Comparison of ENCODE assay signal across 11 cellular contexts in the genomic region with DNA sequence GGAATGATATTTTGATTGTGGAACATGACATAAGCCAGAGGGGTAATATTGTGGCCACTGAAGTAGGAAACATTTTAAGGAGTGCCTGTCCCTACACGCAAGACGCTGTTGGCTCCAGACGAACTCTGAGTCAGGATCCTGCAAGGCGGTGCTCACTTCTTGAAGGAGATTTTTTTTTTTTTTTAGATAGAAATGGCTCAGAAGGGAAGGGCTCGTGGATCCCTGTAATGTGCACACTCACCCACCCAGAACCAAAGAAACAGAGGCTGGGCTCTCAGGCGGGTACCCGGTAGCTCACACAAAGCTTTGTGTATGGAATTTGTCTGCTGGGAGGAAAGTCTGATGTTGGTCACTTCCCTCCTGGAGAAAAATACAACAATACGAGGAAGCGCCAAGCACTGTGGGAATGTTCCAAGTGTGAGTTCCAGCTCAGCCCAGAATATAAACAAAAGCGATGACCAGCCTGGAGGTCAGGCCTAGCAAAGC. TPM values are rescaled to one million over a fixed set of nuclear protein-coding genes. Genes with fewer than 3 reads are reported as not detected.
A peak's percentile ranks its signal among the peaks of the same experiment; 100 is the strongest.
DNase-seq lines count a peak whose midpoint lies in the region; ATAC-seq and TF ChIP-seq lines count a peak whose summit lies in the region.
"Had no signal": no experiment of that assay in that cellular context is flagged by ENCODE, and none has a peak within 500 bp of the region (broad histone marks: within the 10 kb centered on the region; RNA-seq: fewer than 3 reads in every experiment).

No MANE protein-coding gene starts in this region.

- H3K27me3 ChIP-seq in Panc1 (ENCODE audit: control insufficient read depth, insufficient read depth, low read length) = no peaks in the 10 kb centered on the region
- H3K27me3 ChIP-seq in lower lobe of right lung (ENCODE audit: low read depth) = no peaks in the 10 kb centered on the region
- H3K27me3 ChIP-seq in thoracic aorta (replicated peaks; ENCODE audit: insufficient read depth) = no peaks in the 10 kb centered on the region
- H3K27me3 ChIP-seq: neutrophil had no signal

- POLR2A ChIA-PET in Panc1 (lab: Charles Lee) = no interaction called here

- in situ Hi-C loops in Panc1 (cut with HindIII; ENCODE audit: low pct_unique_long_range_greater_than_20kb, low sequenced_read_pairs) = no loop called here

- BruUV-seq in Panc1 (replicated peaks; lab: Mats Ljungman, UMichigan) = no TSS peak

- TF ChIP-seq CTCF in Panc1 (IDR thresholded peaks at IDR 0.05) = no peak
- no peak for TF ChIP-seq CTCF in lower lobe of right lung (IDR thresholded peaks at IDR 0.05)
- no peak for TF ChIP-seq CTCF in thoracic aorta (IDR thresholded peaks at IDR 0.05)

- H3K4me3 Mint-ChIP-seq in effector memory CD8-positive, alpha-beta T cell = no peak overlapping the region

- H3K27me3 Mint-ChIP-seq in effector memory CD8-positive, alpha-beta T cell = no peaks in the 10 kb centered on the region

- no peaks in the 10 kb centered on the region for H3K9me3 Mint-ChIP-seq in effector memory CD8-positive, alpha-beta T cell

- H3K27ac ChIP-seq in Panc1 (ENCODE audit: low read length) (peak overlapping the region; percentile 29; the same call in 1 of the 2 replicates), lower lobe of right lung (peak overlapping the region; percentile 78), thoracic aorta (peak overlapping the region; percentile 80 to 85)
- H3K27ac ChIP-seq: neutrophil had no signal

- H3K9me3 ChIP-seq in Panc1 (ENCODE audit: control insufficient read depth, insufficient read depth, low read depth, low read length) = no peaks in the 10 kb centered on the region
- H3K9me3 ChIP-seq in lower lobe of right lung = no peaks in the 10 kb centered on the region
- no peaks in the 10 kb centered on the region for H3K9me3 ChIP-seq in thoracic aorta
- H3K9me3 ChIP-seq: neutrophil had no signal

- peak overlapping the region; percentile 73 to 88 for H3K27ac Mint-ChIP-seq in effector memory CD8-positive, alpha-beta T cell

- H3K4me1 Mint-ChIP-seq in effector memory CD8-positive, alpha-beta T cell (ENCODE audit: low read depth in 2 of 2) = peaks cover 69 to 76% of the 10 kb centered on the region in 2 donors

- intact Hi-C loops in Panc1 (cut with micrococcal nuclease; ENCODE audit: unreplicated experiment) (no loop called here), lower lobe of right lung (cut with DNase I) (no loop called here)

- CTCF ChIA-PET in Panc1 (lab: Charles Lee) = no interaction called here

- DNase-seq in Panc1 (ENCODE audit: low read depth, low spot score) (no peak), lower lobe of right lung (peak; percentile 53), thoracic aorta (ENCODE audit: low spot score) (peak; percentile 71), AML-193 (lab: John Stamatoyannopoulos, UW) (no peak), DMS114 treated with DMSO at 0.1 percent for 48 hours (lab: John Stamatoyannopoulos, UW; ENCODE audit: unreplicated experiment) (no peak), T-helper 1 cell (no peak)
- no peak for DNase-seq in effector memory CD8-positive, alpha-beta T cell
- DNase-seq in effector CD4-positive, alpha-beta T cell = no peak
- DNase-seq: amygdala, NCI-H1092 had no signal

- peaks cover 16% of the 10 kb centered on the region for H3K4me1 ChIP-seq in Panc1 (ENCODE audit: control insufficient read depth, insufficient read depth, low read length)
- peaks cover 90% of the 10 kb centered on the region for H3K4me1 ChIP-seq in lower lobe of right lung
- peaks cover 32 to 67% of the 10 kb centered on the region in 2 donors for H3K4me1 ChIP-seq in thoracic aorta (ENCODE audit: control insufficient read depth in 1 of 2, low read depth in 2 of 2)

- H3K36me3 ChIP-seq in Panc1 (ENCODE audit: control insufficient read depth, insufficient read depth, low read length) (no peaks in the 10 kb centered on the region), lower lobe of right lung (peaks cover 6% of the 10 kb centered on the region), thoracic aorta (no peaks in the 10 kb centered on the region)
- H3K36me3 ChIP-seq: neutrophil had no signal

- peaks cover 38% of the 10 kb centered on the region for H3K36me3 Mint-ChIP-seq in effector memory CD8-positive, alpha-beta T cell (ENCODE audit: insufficient read depth)

- H3K4me3 ChIP-seq in Panc1 (ENCODE audit: low read depth in 2 of 2, low read length in 2 of 2) = no peak overlapping the region
- H3K4me3 ChIP-seq in lower lobe of right lung = no peak overlapping the region
- H3K4me3 ChIP-seq in thoracic aorta = peak overlapping the region; percentile 47

- ATAC-seq in Panc1 (no peak), lower lobe of right lung (peak; percentile 57 to 71), thoracic aorta (ENCODE audit: insufficient number of reproducible peaks, low FRiP score, low read depth) (peak; percentile 54)
- no peak for ATAC-seq in effector memory CD8-positive, alpha-beta T cell (replicated peaks)

RNA-seq across cellular contexts. Expression of a gene that starts 25.7 kb away (rescaled TPM):
- total RNA-seq in Panc1 (2021; ENCODE audit: unreplicated experiment) (86.8 TPM), lower lobe of right lung (146 TPM), thoracic aorta (10 to 100 TPM; 59.7 to 73.0 TPM)
- 57.8 TPM for polyA plus RNA-seq in Panc1 (2012; ENCODE audit: insufficient read length)

Comparison
In these comparisons a context has a peak if more than half of its experiments do, and no peak if none do; other contexts are left out.
1. ATAC-seq: peak in lower lobe of right lung (2 of 2) and thoracic aorta (single experiment); none in Panc1 (single experiment) and effector memory CD8-positive, alpha-beta T cell (single experiment).
2. DNase-seq: peak in lower lobe of right lung (single experiment) and thoracic aorta (single experiment); none in Panc1 (single experiment), effector memory CD8-positive, alpha-beta T cell (0 of 3), effector CD4-positive, alpha-beta T cell (single experiment), AML-193 (0 of 2), DMS114 treated with DMSO at 0.1 percent for 48 hours (single experiment) and T-helper 1 cell (0 of 5).
3. H3K27ac ChIP-seq: peak in every context shown above with its lines; median percentile 82 in thoracic aorta; 78 in lower lobe of right lung; 29 in Panc1.